9 cellular contexts compared by ENCODE assay signal in genomic region chr18:74942319-74942910, GRCh38.
DNase-seq lines count a peak whose midpoint lies in the region; ATAC-seq and TF ChIP-seq lines count a peak whose summit lies in the region.
"Had no signal": no experiment of that assay in that cellular context is flagged by ENCODE, and none has a peak within 500 bp of the region (broad histone marks: within the 10 kb centered on the region; RNA-seq: fewer than 3 reads in every experiment).

No MANE protein-coding gene starts in this region.

- peaks cover 0 to 30% (median 0%) of the 10 kb centered on the region in 11 experiments; a peak in 5 of 22 replicates for H3K36me3 ChIP-seq in BLaER1 treated with 17β-estradiol and CSF1 and Interleukin-3, amounts not matched to agents 10 nM and 100 nM
- H3K36me3 ChIP-seq: lower lobe of right lung had no signal

- CTCF ChIA-PET in activated B cell treated with CpG ODN at 0.5 μM for 24 hours (lab: Charles Lee): no interaction called here

- H3K4me3 Mint-ChIP-seq in activated B cell treated with CpG ODN at 0.5 μM for 24 hours: peak overlapping the region; percentile 75

- H3K4me1 ChIP-seq in BLaER1 treated with 17β-estradiol and CSF1 and Interleukin-3, amounts not matched to agents 10 nM and 100 nM: peaks cover 10 to 19% (median 18%) of the 10 kb centered on the region in 10 experiments

- H4K20me1 ChIP-seq in BLaER1 treated with 17β-estradiol and CSF1 and Interleukin-3, amounts not matched to agents 10 nM and 100 nM: 0 out of 22 replicates have a peak, but pooled peaks cover 0 to 2% (median 0%) of the 10 kb centered on the region in 11 experiments

- H3K27ac ChIP-seq in BLaER1 treated with 17β-estradiol and CSF1 and Interleukin-3, amounts not matched to agents 10 nM and 100 nM: peak overlapping the region in 3 of 11 experiments; percentile 23 to 29 (median 28); a peak in 2 of 22 replicates
- H3K27ac ChIP-seq: lower lobe of right lung had no signal

- in situ Hi-C loops in G401 (cut with HindIII; ENCODE audit: low sequenced_read_pairs): no loop called here

- H3K36me3 Mint-ChIP-seq in activated B cell treated with CpG ODN at 0.5 μM for 24 hours (ENCODE audit: low read depth): no peaks in the 10 kb centered on the region

- peak overlapping the region; percentile 23 to 76 (median 60); a peak in 21 of 22 replicates for H3K4me2 ChIP-seq in BLaER1 treated with 17β-estradiol and CSF1 and Interleukin-3, amounts not matched to agents 10 nM and 100 nM

- POLR2A ChIA-PET in activated B cell treated with CpG ODN at 0.5 μM for 24 hours (lab: Charles Lee): interaction anchor here (0.6 kb wide), 1 partner anchor 268 kb away, joined by 4 read pairs; the partner anchor contains the start of gene TSHZ1

- 0 out of 22 replicates have a peak, but pooled peaks cover 0 to 4% (median 0%) of the 10 kb centered on the region in 11 experiments for H3K9me3 ChIP-seq in BLaER1 treated with 17β-estradiol and CSF1 and Interleukin-3, amounts not matched to agents 10 nM and 100 nM (replicated peaks in 1 of 11)
- H3K9me3 ChIP-seq: lower lobe of right lung had no signal

- DNase-seq in activated B cell treated with CpG ODN at 0.5 μM for 24 hours (no peak), G401 (ENCODE audit: low spot score) (no peak), NCI-H187 (lab: John Stamatoyannopoulos, UW) (no peak), amygdala (lab: John Stamatoyannopoulos, UW) (no peak), NCI-H526 treated with DMSO at 0.1 percent for 48 hours (lab: John Stamatoyannopoulos, UW) (no peak)
- DNase-seq: lower lobe of right lung had no signal

- H3K27me3 ChIP-seq in BLaER1 treated with 17β-estradiol and CSF1 and Interleukin-3, amounts not matched to agents 10 nM and 100 nM: no peaks in the 10 kb centered on the region

- intact Hi-C loops in activated B cell treated with CpG ODN at 0.5 μM for 24 hours (cut with micrococcal nuclease): no loop called here

- no peak for TF ChIP-seq CTCF in activated B cell treated with CpG ODN at 0.5 μM for 24 hours (IDR thresholded peaks at IDR 0.05)

- H3K27me3 Mint-ChIP-seq in activated B cell treated with CpG ODN at 0.5 μM for 24 hours: no peaks in the 10 kb centered on the region

- H3K27ac Mint-ChIP-seq in activated B cell treated with CpG ODN at 0.5 μM for 24 hours: peak overlapping the region; percentile 74

- ATAC-seq in GM18873 (IDR thresholded peaks at IDR 0.05; ENCODE audit: low FRiP score, unreplicated experiment) (peak; percentile 94), HG02763 (IDR thresholded peaks at IDR 0.05; ENCODE audit: unreplicated experiment) (peak; percentile 89), activated B cell treated with CpG ODN at 0.5 μM for 24 hours (ENCODE audit: low read depth) (peak; percentile 62)
- ATAC-seq: lower lobe of right lung had no signal

- no peaks in the 10 kb centered on the region for H3K9me3 Mint-ChIP-seq in activated B cell treated with CpG ODN at 0.5 μM for 24 hours

- no peak overlapping the region; a peak in 1 of 22 replicates for H3K9ac ChIP-seq in BLaER1 treated with 17β-estradiol and CSF1 and Interleukin-3, amounts not matched to agents 10 nM and 100 nM

- no peak overlapping the region for H3K4me3 ChIP-seq in BLaER1 treated with 17β-estradiol and CSF1 and Interleukin-3, amounts not matched to agents 10 nM and 100 nM
- H3K4me3 ChIP-seq: lower lobe of right lung had no signal

- peaks cover 25% of the 10 kb centered on the region for H3K4me1 Mint-ChIP-seq in activated B cell treated with CpG ODN at 0.5 μM for 24 hours
